ENCODE assay signal across 21 cellular contexts in genomic region chr10:651700-652099, GRCh38.
"Had no signal": no experiment of that assay in that cellular context is flagged by ENCODE, and none has a peak within 500 bp of the region (broad histone marks: within the 10 kb centered on the region; RNA-seq: fewer than 3 reads in every experiment).

No MANE protein-coding gene starts in this region.

- DNase-seq: activated CD4-positive, alpha-beta T cell treated with anti-CD3 and anti-CD28 coated beads, Interleukin-2, amount 10 ng/mL, durations not matched to agents 24 days and 14 days; activated CD8-positive, alpha-beta T cell treated with anti-CD3 and anti-CD28 coated beads for 36 hours; activated naive CD4-positive, alpha-beta T cell treated with Interleukin-2 at 50 U/mL for 16 hours; activated naive CD8-positive, alpha-beta T cell treated with anti-CD3 and anti-CD28 coated beads, Interleukin-2, amount 10 ng/mL, durations not matched to agents 7 days and 5 days; activated T-cell treated with anti-CD3 and anti-CD28 coated beads, Interleukin-2, amount 50 U/mL, for 24 hours; amygdala; body of pancreas; effector memory CD8-positive, alpha-beta T cell; foreskin keratinocyte; mesendoderm; nephron progenitor cell; nucleus accumbens; retina; stimulated activated CD4-positive, alpha-beta T cell treated with anti-CD3 and anti-CD28 coated beads, Interleukin-2, amount 100 ng/mL, for 48 hours; stomach; T-helper 1 cell; T1000; testis had no signal

- H3K9me3 Mint-ChIP-seq: activated CD4-positive, alpha-beta T cell treated with anti-CD3 and anti-CD28 coated beads, Interleukin-2, amount 10 ng/mL, durations not matched to agents 24 days and 14 days; activated CD8-positive, alpha-beta T cell treated with anti-CD3 and anti-CD28 coated beads for 36 hours; activated naive CD8-positive, alpha-beta T cell treated with anti-CD3 and anti-CD28 coated beads, Interleukin-2, amount 10 ng/mL, durations not matched to agents 7 days and 5 days; activated T-cell treated with anti-CD3 and anti-CD28 coated beads, Interleukin-2, amount 50 U/mL, for 24 hours; activated T-helper 2 cell treated with anti-CD3 and anti-CD28 coated beads, Interferon-gamma antibody, Interleukin-2, Interleukin-4, amounts not matched to agents 10 μg/mL and 5 μg/mL and 100 μg/mL, durations not matched to agents 14 hours and 24 hours and 36 hours; effector memory CD8-positive, alpha-beta T cell; nephron progenitor cell had no signal

- H3K36me3 Mint-ChIP-seq: activated naive CD8-positive, alpha-beta T cell treated with anti-CD3 and anti-CD28 coated beads, Interleukin-2, amount 10 ng/mL, durations not matched to agents 7 days and 5 days had no signal

- ATAC-seq: activated CD8-positive, alpha-beta T cell treated with anti-CD3 and anti-CD28 coated beads for 36 hours; body of pancreas; effector memory CD8-positive, alpha-beta T cell; foreskin keratinocyte had no signal

- H3K27ac ChIP-seq: epithelial cell of prostate, foreskin keratinocyte, testis had no signal

- H3K4me3 Mint-ChIP-seq: activated CD4-positive, alpha-beta T cell treated with anti-CD3 and anti-CD28 coated beads, Interleukin-2, amount 10 ng/mL, durations not matched to agents 24 days and 14 days; activated CD8-positive, alpha-beta T cell treated with anti-CD3 and anti-CD28 coated beads for 36 hours; activated naive CD8-positive, alpha-beta T cell treated with anti-CD3 and anti-CD28 coated beads, Interleukin-2, amount 10 ng/mL, durations not matched to agents 7 days and 5 days; activated T-cell treated with anti-CD3 and anti-CD28 coated beads, Interleukin-2, amount 50 U/mL, for 24 hours; effector memory CD8-positive, alpha-beta T cell; nephron progenitor cell had no signal

- H3K27ac Mint-ChIP-seq: activated CD4-positive, alpha-beta T cell treated with anti-CD3 and anti-CD28 coated beads, Interleukin-2, amount 10 ng/mL, durations not matched to agents 24 days and 14 days; activated CD8-positive, alpha-beta T cell treated with anti-CD3 and anti-CD28 coated beads for 36 hours; activated naive CD8-positive, alpha-beta T cell treated with anti-CD3 and anti-CD28 coated beads, Interleukin-2, amount 10 ng/mL, durations not matched to agents 7 days and 5 days; activated T-cell treated with anti-CD3 and anti-CD28 coated beads, Interleukin-2, amount 50 U/mL, for 24 hours; activated T-helper 2 cell treated with anti-CD3 and anti-CD28 coated beads, Interferon-gamma antibody, Interleukin-2, Interleukin-4, amounts not matched to agents 10 μg/mL and 5 μg/mL and 100 μg/mL, durations not matched to agents 14 hours and 24 hours and 36 hours; effector memory CD8-positive, alpha-beta T cell had no signal

- H3K4me3 ChIP-seq: body of pancreas, skin epidermis, testis had no signal

- H3K9me3 ChIP-seq: body of pancreas, stomach, testis had no signal

- H3K27me3 ChIP-seq: body of pancreas, foreskin keratinocyte, stomach, testis had no signal

- H3K27me3 Mint-ChIP-seq: activated CD4-positive, alpha-beta T cell treated with anti-CD3 and anti-CD28 coated beads, Interleukin-2, amount 10 ng/mL, durations not matched to agents 24 days and 14 days had no signal

- H3K4me1 ChIP-seq: foreskin keratinocyte had no signal

- H3K4me1 Mint-ChIP-seq: activated CD4-positive, alpha-beta T cell treated with anti-CD3 and anti-CD28 coated beads, Interleukin-2, amount 10 ng/mL, durations not matched to agents 24 days and 14 days; activated naive CD8-positive, alpha-beta T cell treated with anti-CD3 and anti-CD28 coated beads, Interleukin-2, amount 10 ng/mL, durations not matched to agents 7 days and 5 days had no signal
